In the genomic region with DNA sequence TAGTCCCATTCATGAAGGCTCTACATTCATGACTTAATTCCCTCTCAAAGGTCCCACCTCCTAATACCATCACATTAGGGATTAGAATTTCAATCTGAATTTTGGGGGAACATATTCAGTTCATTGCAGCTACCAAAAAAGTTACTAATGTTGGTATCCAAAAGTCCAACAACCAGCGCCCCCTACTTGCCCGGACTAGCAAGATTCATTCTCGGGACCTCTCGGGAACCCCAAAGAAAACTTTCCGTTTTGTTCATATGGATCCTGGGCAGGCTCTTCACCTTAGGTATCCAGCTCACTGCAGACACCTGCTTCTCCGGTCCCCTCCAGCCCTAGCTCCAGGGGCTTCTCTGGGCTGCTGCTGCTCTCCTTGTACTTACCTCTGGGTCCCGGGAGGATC, we compare ENCODE assay signal across 9 cellular contexts. TPM values are rescaled to one million over a fixed set of nuclear protein-coding genes. Genes with fewer than 3 reads are reported as not detected.
A peak's percentile ranks its signal among the peaks of the same experiment; 100 is the strongest.
DNase-seq lines count a peak whose midpoint lies in the region; ATAC-seq and TF ChIP-seq lines count a peak whose summit lies in the region.
"Had no signal": no experiment of that assay in that cellular context is flagged by ENCODE, and none has a peak within 500 bp of the region (broad histone marks: within the 10 kb centered on the region; RNA-seq: fewer than 3 reads in every experiment).

No MANE protein-coding gene starts in this region.

- ATAC-seq in stimulated activated naive CD8-positive, alpha-beta T cell treated with anti-CD3 and anti-CD28 coated beads, Interleukin-15, Interleukin-2, amounts not matched to agents 100 U/mL and 50 U/mL, for 24 hours, result no peak
- ATAC-seq in stimulated activated naive CD8-positive, alpha-beta T cell treated with anti-CD3 and anti-CD28 coated beads, Interleukin-15, amount 100 ng/mL, for 72 hours, result no peak
- ATAC-seq in foreskin keratinocyte (no peak), upper lobe of right lung (peak; percentile 20), omental fat pad (ENCODE audit: low FRiP score) (no peak)

- H3K4me1 Mint-ChIP-seq in stimulated activated naive CD8-positive, alpha-beta T cell treated with anti-CD3 and anti-CD28 coated beads, Interleukin-15, amount 100 ng/mL, for 72 hours, result peaks cover 22% of the 10 kb centered on the region

- intact Hi-C loops in upper lobe of right lung (cut with DNase I), result loop anchor here (10.0 kb wide), 1 partner anchor 346 kb away; a partner anchor contains a TSS
- intact Hi-C loops in lower leg skin (cut with DNase I; ENCODE audit: low total_unique reads), result no loop called here

- H3K27ac ChIP-seq in foreskin keratinocyte (no peak overlapping the region), upper lobe of right lung (peak overlapping the region; percentile 24)
- H3K27ac ChIP-seq: gastroesophageal sphincter had no signal

- H3K4me1 ChIP-seq in foreskin keratinocyte, result peaks cover 35% of the 10 kb centered on the region
- H3K4me1 ChIP-seq in upper lobe of right lung, result peaks cover 6% of the 10 kb centered on the region

- H3K9me3 Mint-ChIP-seq in stimulated activated naive CD8-positive, alpha-beta T cell treated with anti-CD3 and anti-CD28 coated beads, Interleukin-15, amount 100 ng/mL, for 72 hours, result no peaks in the 10 kb centered on the region

- peak; percentile 55 for DNase-seq in stimulated activated naive CD8-positive, alpha-beta T cell treated with anti-CD3 and anti-CD28 coated beads, Interleukin-15, Interleukin-2, amounts not matched to agents 100 U/mL and 50 U/mL, for 24 hours
- DNase-seq in stimulated activated naive CD8-positive, alpha-beta T cell treated with anti-CD3 and anti-CD28 coated beads, Interleukin-15, amount 100 ng/mL, for 72 hours, result no peak
- peak; percentile 35 to 36 for DNase-seq in activated CD4-positive, alpha-beta T cell treated with anti-CD3 and anti-CD28 coated beads, Interleukin-2, amount 50 U/mL, for 4 hours
- no peak for DNase-seq in foreskin keratinocyte
- DNase-seq in upper lobe of right lung, result no peak
- DNase-seq in lower leg skin (ENCODE audit: low spot score in 2 of 2), result no peak
- DNase-seq in omental fat pad (ENCODE audit: low spot score), result no peak
- no peak for DNase-seq in SKM-1 treated with dmso at 0.1 percent for 144 hours (lab: John Stamatoyannopoulos, UW; ENCODE audit: unreplicated experiment)

- 57 to 62% methylated on average over 7 of the region's 7 CpGs for WGBS in lower leg skin, 2 donors

- TF ChIP-seq CTCF in foreskin keratinocyte (conservative IDR thresholded peaks at IDR 0.05) (peak; percentile 64), upper lobe of right lung (IDR thresholded peaks at IDR 0.05) (peak; percentile 37), lower leg skin (IDR thresholded peaks at IDR 0.05) (no peak), omental fat pad (IDR thresholded peaks at IDR 0.05) (no peak)

- H3K27me3 ChIP-seq in foreskin keratinocyte (no peaks in the 10 kb centered on the region), upper lobe of right lung (no peaks in the 10 kb centered on the region)
- H3K27me3 ChIP-seq: gastroesophageal sphincter had no signal

- peak overlapping the region in 1 of 2 donors; percentile 46 for H3K4me3 Mint-ChIP-seq in stimulated activated naive CD8-positive, alpha-beta T cell treated with anti-CD3 and anti-CD28 coated beads, Interleukin-15, amount 100 ng/mL, for 72 hours

- no peak overlapping the region for H3K4me3 ChIP-seq in upper lobe of right lung
- no peak overlapping the region for H3K4me3 ChIP-seq in lower leg skin (ENCODE audit: low read depth, poor library complexity, severe bottlenecking)
- H3K4me3 ChIP-seq: gastroesophageal sphincter had no signal

- no peaks in the 10 kb centered on the region for H3K9me3 ChIP-seq in upper lobe of right lung
- H3K9me3 ChIP-seq: gastroesophageal sphincter had no signal

- peak overlapping the region in 1 of 2 donors; percentile 30 for H3K27ac Mint-ChIP-seq in stimulated activated naive CD8-positive, alpha-beta T cell treated with anti-CD3 and anti-CD28 coated beads, Interleukin-15, amount 100 ng/mL, for 72 hours

- no peaks in the 10 kb centered on the region for H3K36me3 ChIP-seq in upper lobe of right lung
- H3K36me3 ChIP-seq: gastroesophageal sphincter had no signal

- peaks cover 11% of the 10 kb centered on the region for H3K27me3 Mint-ChIP-seq in stimulated activated naive CD8-positive, alpha-beta T cell treated with anti-CD3 and anti-CD28 coated beads, Interleukin-15, amount 100 ng/mL, for 72 hours

- no peak for TF ChIP-seq POLR2A in lower leg skin (IDR thresholded peaks at IDR 0.05)

RNA-seq across cellular contexts. Expression of a gene that starts 8.9 kb away (rescaled TPM):
- total RNA-seq in foreskin keratinocyte (14.8 and 16.8 TPM in 2 replicates), upper lobe of right lung (83.5 TPM), lower leg skin (10 to 100 TPM in 2 of 4 donors, 1 to 10 TPM in 2; 5.4 to 13.0 (median 10.6) TPM), omental fat pad (10 to 100 TPM; 15.9 to 53.8 (median 18.4) TPM)
- polyA plus RNA-seq in foreskin keratinocyte, result 10.4 and 11.5 TPM in 2 replicates

RNA-seq across cellular contexts. Expression of a gene that starts 19.8 kb away (rescaled TPM):
- total RNA-seq in foreskin keratinocyte, result 166 and 183 TPM in 2 replicates
- polyA plus RNA-seq in foreskin keratinocyte, result 142 and 187 TPM in 2 replicates
- 76.7 TPM for total RNA-seq in upper lobe of right lung
- total RNA-seq in lower leg skin, result 10 to 100 TPM; 35.7 to 70.7 (median 57.3) TPM
- total RNA-seq in omental fat pad, result 100 to 1,000 TPM; 125 to 201 (median 156) TPM

RNA-seq across cellular contexts. Expression of a gene that starts 32.9 kb away (rescaled TPM):
- total RNA-seq in foreskin keratinocyte, result 29.4 and 36.2 TPM in 2 replicates
- polyA plus RNA-seq in foreskin keratinocyte, result 28.4 and 40.1 TPM in 2 replicates
- 20.8 TPM for total RNA-seq in upper lobe of right lung
- 10 to 100 TPM in 3 of 4 donors, 1 to 10 TPM in 1; 9.1 to 22.7 (median 16.0) TPM for total RNA-seq in lower leg skin
- 10 to 100 TPM; 17.1 to 30.1 (median 24.2) TPM for total RNA-seq in omental fat pad

Comparison
In these comparisons a context has a peak if more than half of its experiments do, and no peak if none do; other contexts are left out.
1. DNase-seq: peak in stimulated activated naive CD8-positive, alpha-beta T cell treated with anti-CD3 and anti-CD28 coated beads, Interleukin-15, Interleukin-2, amounts not matched to agents 100 U/mL and 50 U/mL, for 24 hours (single experiment) and activated CD4-positive, alpha-beta T cell treated with anti-CD3 and anti-CD28 coated beads, Interleukin-2, amount 50 U/mL, for 4 hours (2 of 2); none in stimulated activated naive CD8-positive, alpha-beta T cell treated with anti-CD3 and anti-CD28 coated beads, Interleukin-15, amount 100 ng/mL, for 72 hours (0 of 2), foreskin keratinocyte (0 of 2), upper lobe of right lung (single experiment), lower leg skin (0 of 2), omental fat pad (single experiment) and SKM-1 treated with dmso at 0.1 percent for 144 hours (single experiment).
2. CTCF ChIP-seq: peak in foreskin keratinocyte (single experiment) and upper lobe of right lung (single experiment); none in lower leg skin (0 of 3) and omental fat pad (0 of 3).